Comparison of ENCODE assay signal across 21 cellular contexts in genomic region chr11:76636826-76637460, GRCh38. TPM values are rescaled to one million over a fixed set of nuclear protein-coding genes. Genes with fewer than 3 reads are reported as not detected.
A peak's percentile ranks its signal among the peaks of the same experiment; 100 is the strongest.
DNase-seq lines count a peak whose midpoint lies in the region; ATAC-seq and TF ChIP-seq lines count a peak whose summit lies in the region.
"Had no signal": no experiment of that assay in that cellular context is flagged by ENCODE, and none has a peak within 500 bp of the region (broad histone marks: within the 10 kb centered on the region; RNA-seq: fewer than 3 reads in every experiment).

No MANE protein-coding gene starts in this region.

- H3K27ac ChIP-seq in SU-DHL-6 (ENCODE audit: low read depth, low read length): peak overlapping the region; percentile 78
- peak overlapping the region; percentile 58 for H3K27ac ChIP-seq in lower lobe of right lung
- peak overlapping the region; percentile 26 to 85 (median 75) for H3K27ac ChIP-seq in upper lobe of left lung
- H3K27ac ChIP-seq: cardiac muscle cell, prostate gland, RWPE1, tibial artery had no signal

- peak; percentile 38 for DNase-seq in activated CD8-positive, alpha-beta memory T cell treated with anti-CD3 and anti-CD28 coated beads for 24 hours
- no peak for DNase-seq in activated CD8-positive, alpha-beta memory T cell treated with anti-CD3 and anti-CD28 coated beads, Interleukin-2, amount 50 U/mL, for 4 hours
- DNase-seq in lower lobe of right lung: no peak
- DNase-seq in upper lobe of left lung: no peak
- no peak for DNase-seq in iPS-NIHi7 (ENCODE audit: extremely low spot score)
- no peak for DNase-seq in NCI-H524 treated with DMSO at 0.1 percent for 48 hours (lab: John Stamatoyannopoulos, UW)
- DNase-seq in T-helper 1 cell: no peak
- DNase-seq: activated naive CD4-positive, alpha-beta T cell treated with anti-CD3 and anti-CD28 coated beads, Interleukin-2, amount 50 U/mL, for 16 hours; activated T-cell treated with anti-CD3 and anti-CD28 coated beads, Interleukin-2, amount 50 U/mL, for 72 hours; anterior cingulate cortex; COR-L47; DND-41; NCI-H1105; stimulated activated CD4-positive, alpha-beta T cell treated with anti-CD3 and anti-CD28 coated beads, Interleukin-2, amount 100 ng/mL, for 48 hours; T-helper 9 cell had no signal

- H3F3A ChIP-seq in SU-DHL-6 (ENCODE audit: insufficient read depth): peaks cover 5% of the 10 kb centered on the region; the same call in 1 of the 2 replicates

- H3K4me2 ChIP-seq in SU-DHL-6 (ENCODE audit: low read depth, low read length, poor library complexity, severe bottlenecking): peak overlapping the region; percentile 42
- H3K4me2 ChIP-seq: smooth muscle cell had no signal

- ATAC-seq in lower lobe of right lung: no peak
- no peak for ATAC-seq in upper lobe of left lung (ENCODE audit: low FRiP score in 2 of 2)
- ATAC-seq: activated T-cell treated with anti-CD3 and anti-CD28 coated beads, Interleukin-2, amount 50 U/mL, for 72 hours had no signal

- H3K4me3 ChIP-seq in SU-DHL-6 (ENCODE audit: insufficient read depth, low read length, poor library complexity, severe bottlenecking) (no peak overlapping the region), lower lobe of right lung (no peak overlapping the region), upper lobe of left lung (no peak overlapping the region)
- H3K4me3 ChIP-seq: cardiac muscle cell, prostate gland, smooth muscle cell, tibial artery had no signal

- 77% methylated on average over 5 to 6 of the region's 6 CpGs for WGBS in upper lobe of left lung, 2 donors

- no peaks in the 10 kb centered on the region for H3K79me2 ChIP-seq in SU-DHL-6 (ENCODE audit: insufficient read depth, low read length)

- TF ChIP-seq CTCF in SU-DHL-6 (IDR thresholded peaks at IDR 0.05; ENCODE audit: insufficient read depth, low read length, poor library complexity, severe bottlenecking): no peak
- TF ChIP-seq CTCF in lower lobe of right lung (IDR thresholded peaks at IDR 0.05): no peak
- TF ChIP-seq CTCF in upper lobe of left lung (IDR thresholded peaks at IDR 0.05): no peak

- intact Hi-C loops in lower lobe of right lung (cut with DNase I): no loop called here

- no peak for TF ChIP-seq POLR2A in upper lobe of left lung (IDR thresholded peaks at IDR 0.05)

- no peaks in the 10 kb centered on the region for H4K20me1 ChIP-seq in SU-DHL-6 (ENCODE audit: low read depth, low read length)

- H3K9me2 ChIP-seq in SU-DHL-6 (replicated peaks; ENCODE audit: insufficient read depth, low read length): no peaks in the 10 kb centered on the region

- H3K27me3 ChIP-seq in SU-DHL-6 (ENCODE audit: low read length) (no peaks in the 10 kb centered on the region), lower lobe of right lung (ENCODE audit: low read depth) (no peaks in the 10 kb centered on the region), upper lobe of left lung (no peaks in the 10 kb centered on the region)
- H3K27me3 ChIP-seq: cardiac muscle cell, tibial artery had no signal

- no peak for TF ChIP-seq EP300 in upper lobe of left lung (IDR thresholded peaks at IDR 0.05)

- H3K9me3 ChIP-seq in SU-DHL-6 (ENCODE audit: insufficient read depth, low read length): no peaks in the 10 kb centered on the region
- no peaks in the 10 kb centered on the region for H3K9me3 ChIP-seq in lower lobe of right lung
- no peaks in the 10 kb centered on the region for H3K9me3 ChIP-seq in upper lobe of left lung
- H3K9me3 ChIP-seq: prostate gland, tibial artery had no signal

- H3K4me1 ChIP-seq in lower lobe of right lung (peaks cover 31% of the 10 kb centered on the region), upper lobe of left lung (peaks cover 18 to 26% (median 25%) of the 10 kb centered on the region in 4 donors)
- H3K4me1 ChIP-seq: prostate gland had no signal

- H3K9ac ChIP-seq in SU-DHL-6 (ENCODE audit: low read length): no peak overlapping the region; the same call in 1 of the 2 replicates

- no peak overlapping the region for H2AFZ ChIP-seq in SU-DHL-6 (ENCODE audit: low read depth, low read length, severe bottlenecking)

- no peaks in the 10 kb centered on the region for H3K36me3 ChIP-seq in SU-DHL-6 (ENCODE audit: low read length)
- H3K36me3 ChIP-seq in lower lobe of right lung: no peaks in the 10 kb centered on the region
- no peaks in the 10 kb centered on the region for H3K36me3 ChIP-seq in upper lobe of left lung
- H3K36me3 ChIP-seq: cardiac muscle cell, prostate gland, tibial artery had no signal

RNA-seq across cellular contexts. Expression of gene LRRC32, which starts 33.6 kb away (rescaled TPM):
- total RNA-seq in lower lobe of right lung (121 TPM), upper lobe of left lung (100 to 1,000 TPM in 1 of 6 donors, 10 to 100 TPM in 5; 41.3 to 118 (median 60.3) TPM)
